19 cellular contexts compared by ENCODE assay signal in the genomic region with DNA sequence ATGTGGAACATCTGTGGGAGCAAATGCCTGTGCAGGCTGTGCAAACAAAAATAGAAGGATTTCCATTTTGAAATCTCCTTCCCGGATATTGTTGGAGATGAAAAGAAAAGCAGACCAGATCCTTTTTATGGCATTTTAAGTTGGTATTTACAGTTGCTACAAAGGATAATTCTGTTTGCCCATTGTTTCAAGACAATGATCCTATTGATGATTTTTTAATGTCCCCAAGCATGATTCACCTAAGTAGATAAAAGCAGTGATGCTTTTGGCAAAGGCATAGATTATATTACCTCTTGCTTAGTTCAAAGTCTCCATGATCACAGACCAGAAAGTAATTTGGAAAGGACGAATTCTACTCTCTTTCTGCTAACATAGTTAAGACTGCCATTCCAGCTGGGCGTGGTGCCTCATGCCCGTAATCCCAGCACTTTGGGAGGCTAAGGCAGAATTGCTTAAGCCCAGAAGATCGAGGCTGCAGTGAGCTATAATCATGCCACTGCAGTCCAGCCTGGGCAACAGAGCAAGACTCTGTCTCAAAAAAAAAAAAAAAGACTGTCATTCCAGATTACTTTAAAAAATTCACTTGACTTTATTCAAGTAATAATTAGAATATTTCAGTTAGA.
DNase-seq lines count a peak whose midpoint lies in the region; ATAC-seq and TF ChIP-seq lines count a peak whose summit lies in the region.
"Had no signal": no experiment of that assay in that cellular context is flagged by ENCODE, and none has a peak within 500 bp of the region (broad histone marks: within the 10 kb centered on the region; RNA-seq: fewer than 3 reads in every experiment).

No MANE protein-coding gene starts in this region.

- TF ChIP-seq POLR2A in stomach (IDR thresholded peaks at IDR 0.05): no peak

- no peaks in the 10 kb centered on the region for H3K27me3 ChIP-seq in stomach
- H3K27me3 ChIP-seq: SJCRH30 had no signal

- 66 to 83% (median 72%) methylated on average over 5 of the region's 5 CpGs for WGBS in stomach, 5 donors

- H3K27ac ChIP-seq in stomach: no peak overlapping the region
- H3K27ac ChIP-seq: HL-60, KMS-11, RWPE1, SJCRH30 had no signal

- no peak overlapping the region for H3K4me3 ChIP-seq in mucosa of descending colon
- H3K4me3 ChIP-seq in stomach: no peak overlapping the region
- H3K4me3 ChIP-seq: HAP-1, SJCRH30 had no signal

- no peak for TF ChIP-seq EP300 in stomach (IDR thresholded peaks at IDR 0.05)

- peak; percentile 15 for DNase-seq in COLO829 (ENCODE audit: low spot score)
- DNase-seq in HT-29 (ENCODE audit: low spot score): peak; percentile 23
- peak; percentile 0 for DNase-seq in SK-MEL-5 (ENCODE audit: low read depth, low spot score)
- peak in 2 of 3 donors; percentile 55 to 67 for DNase-seq in mucosa of descending colon
- no peak for DNase-seq in stomach
- DNase-seq: AML-193, MM.1S, NCI-H1092 treated with DMSO at 0.1 percent for 48 hours, NCI-H1694 treated with DMSO at 0.1 percent for 48 hours, NCI-H2107, NCI-H345, NCI-H526 treated with DMSO at 0.1 percent for 48 hours, SJCRH30 had no signal

- in situ Hi-C loops in SK-MEL-5 (cut with HindIII; ENCODE audit: low pct_unique_long_range_greater_than_20kb, low sequenced_read_pairs): no loop called here

- H3K36me3 ChIP-seq in mucosa of descending colon (ENCODE audit: low read depth) (no peaks in the 10 kb centered on the region), stomach (no peaks in the 10 kb centered on the region)
- H3K36me3 ChIP-seq: HAP-1, SJCRH30 had no signal

- H3K4me1 ChIP-seq in mucosa of descending colon (ENCODE audit: low read depth) (no peaks in the 10 kb centered on the region), stomach (no peaks in the 10 kb centered on the region)

- ATAC-seq in mucosa of descending colon (peak; percentile 78), GM19328 (IDR thresholded peaks at IDR 0.05; ENCODE audit: unreplicated experiment) (no peak), GM21381 (IDR thresholded peaks at IDR 0.05; ENCODE audit: unreplicated experiment) (no peak)

- no peaks in the 10 kb centered on the region for H3K9me3 ChIP-seq in mucosa of descending colon
- peaks cover 0 to 4% (median 2%) of the 10 kb centered on the region in 4 donors for H3K9me3 ChIP-seq in stomach
- H3K9me3 ChIP-seq: HAP-1, SJCRH30 had no signal

- intact Hi-C loops in mucosa of descending colon (cut with DNase I, micrococcal nuclease): no loop called here
- intact Hi-C loops in stomach (cut with DNase I; ENCODE audit: low total_unique reads): no loop called here

- TF ChIP-seq CTCF in mucosa of descending colon (IDR thresholded peaks at IDR 0.05) (no peak), stomach (IDR thresholded peaks at IDR 0.05) (no peak)
